Comparison of ENCODE assay signal across 16 cellular contexts in genomic region chr20:16530201-16530681, GRCh38. TPM values are rescaled to one million over a fixed set of nuclear protein-coding genes. Genes with fewer than 3 reads are reported as not detected.
DNase-seq lines count a peak whose midpoint lies in the region; FAIRE-seq and TF ChIP-seq lines count a peak whose summit lies in the region.
"Had no signal": no experiment of that assay in that cellular context is flagged by ENCODE, and none has a peak within 500 bp of the region (broad histone marks: within the 10 kb centered on the region; RNA-seq: fewer than 3 reads in every experiment).

No MANE protein-coding gene starts in this region.

- H3K36me3 Mint-ChIP-seq in endothelial cell (ENCODE audit: low read depth, unreplicated experiment) = no peaks in the 10 kb centered on the region

- peaks cover 1% of the 10 kb centered on the region for H3K36me3 ChIP-seq in bronchial epithelial cell (ENCODE audit: control insufficient read depth, insufficient read depth, low read length)

- H3K9me3 Mint-ChIP-seq in endothelial cell (ENCODE audit: unreplicated experiment) = no peaks in the 10 kb centered on the region
- H3K9me3 Mint-ChIP-seq: T-helper 1 cell treated with Interleukin-12 subunit alpha and Interleukin-12 subunit beta and Interleukin-4 antibody, amounts not matched to agents 30 μg/mL and 1 μg/mL, for 36 hours had no signal

- no peaks in the 10 kb centered on the region for H3K27me3 ChIP-seq in bronchial epithelial cell (ENCODE audit: control insufficient read depth, insufficient read depth, low read length)
- H3K27me3 ChIP-seq: tibial nerve had no signal

- H3K4me1 Mint-ChIP-seq in endothelial cell (ENCODE audit: unreplicated experiment) = no peaks in the 10 kb centered on the region

- TF ChIP-seq CTCF in bronchial epithelial cell (IDR thresholded peaks at IDR 0.05; ENCODE audit: insufficient read depth, low read length, severe bottlenecking) (no peak), endothelial cell (IDR thresholded peaks at IDR 0.05; ENCODE audit: unreplicated experiment) (no peak)

- FAIRE-seq in bronchial epithelial cell (lab: Jason Lieb, UNC) = no peak
- FAIRE-seq: K562 had no signal

- H3K27ac Mint-ChIP-seq in endothelial cell (ENCODE audit: unreplicated experiment) = no peak overlapping the region
- H3K27ac Mint-ChIP-seq: T-helper 1 cell treated with Interleukin-12 subunit alpha and Interleukin-12 subunit beta and Interleukin-4 antibody, amounts not matched to agents 30 μg/mL and 1 μg/mL, for 36 hours had no signal

- no peak overlapping the region for H3K4me3 Mint-ChIP-seq in endothelial cell (ENCODE audit: unreplicated experiment)
- H3K4me3 Mint-ChIP-seq: T-helper 1 cell treated with Interleukin-12 subunit alpha and Interleukin-12 subunit beta and Interleukin-4 antibody, amounts not matched to agents 30 μg/mL and 1 μg/mL, for 36 hours had no signal

- H3K27me3 Mint-ChIP-seq in endothelial cell (ENCODE audit: unreplicated experiment) = peaks cover 3% of the 10 kb centered on the region

- in situ Hi-C loops in ACHN (cut with HindIII; ENCODE audit: low pct_ligation_motif_present, low pct_unique_long_range_greater_than_20kb, low sequenced_read_pairs) = no loop called here

- H3K4me3 ChIP-seq in bronchial epithelial cell (ENCODE audit: low read depth, low read length) = no peak overlapping the region
- H3K4me3 ChIP-seq: K562, tibial nerve had no signal

- DNase-seq in 8988T (peak; percentile 41), HPDE6-E6E7 (ENCODE audit: extremely low spot score) (peak; percentile 87), bronchial epithelial cell (ENCODE audit: low read depth) (peak; percentile 79), kidney tubule cell (ENCODE audit: low spot score) (peak; percentile 58), endothelial cell (ENCODE audit: low spot score) (no peak), inferior parietal cortex (ENCODE audit: extremely low spot score) (no peak), ACHN (no peak)
- no peak for DNase-seq in activated naive CD4-positive, alpha-beta T cell (lab: John Stamatoyannopoulos, UW)
- DNase-seq: activated CD4-positive, alpha-beta T cell treated with anti-CD3 and anti-CD28 coated beads, Interleukin-2, amount 50 U/mL, for 4 hours; activated effector memory CD4-positive, alpha-beta T cell treated with Interleukin-2 at 50 U/mL for 16 hours; DND-41; NCI-H2029; stimulated activated CD4-positive, alpha-beta T cell treated with anti-CD3 and anti-CD28 coated beads, Interleukin-12 subunit alpha, Interleukin-12 subunit beta, amount 100 ng/mL, for 4 hours had no signal

RNA-seq across cellular contexts. Expression of gene KIF16B, which starts 43.0 kb away (rescaled TPM):
- total RNA-seq in bronchial epithelial cell = 19.0 and 21.1 TPM in 2 replicates
- 10.5 TPM for total RNA-seq in endothelial cell (ENCODE audit: unreplicated experiment)

Comparison
In these comparisons a context has a peak if more than half of its experiments do, and no peak if none do; other contexts are left out.
1. DNase-seq: peak in 8988T (single experiment), HPDE6-E6E7 (single experiment), bronchial epithelial cell (single experiment) and kidney tubule cell (single experiment); none in endothelial cell (single experiment), inferior parietal cortex (single experiment), ACHN (single experiment) and activated naive CD4-positive, alpha-beta T cell (0 of 4).